Comparison of ENCODE assay signal across 10 cellular contexts in genomic region chr3:196620228-196620627, GRCh38. TPM values are rescaled to one million over a fixed set of nuclear protein-coding genes. Genes with fewer than 3 reads are reported as not detected.
DNase-seq lines count a peak whose midpoint lies in the region; ATAC-seq, FAIRE-seq and TF ChIP-seq lines count a peak whose summit lies in the region.
"Had no signal": no experiment of that assay in that cellular context is flagged by ENCODE, and none has a peak within 500 bp of the region (broad histone marks: within the 10 kb centered on the region; RNA-seq: fewer than 3 reads in every experiment).

No MANE protein-coding gene starts in this region.

- DNase-seq in ELR (ENCODE audit: low read depth): peak; percentile 55
- DNase-seq in activated T-cell treated with anti-CD3 and anti-CD28 coated beads, Interleukin-2, amount 50 U/mL, for 48 hours: peak; percentile 59 to 65
- DNase-seq in lower lobe of right lung: peak; percentile 70
- DNase-seq in NCI-H1694 (lab: John Stamatoyannopoulos, UW): no peak
- no peak for DNase-seq in activated CD8-positive, alpha-beta memory T cell treated with anti-CD3 and anti-CD28 coated beads, Interleukin-2, amount 50 U/mL, for 48 hours
- DNase-seq in kidney: no peak
- DNase-seq: NCI-H2171 had no signal

- no peaks in the 10 kb centered on the region for H3K9me3 ChIP-seq in lower lobe of right lung
- H3K9me3 ChIP-seq in kidney (ENCODE audit: control insufficient read depth in 1 of 2, low read length in 2 of 2): no peaks in the 10 kb centered on the region

- peak; percentile 83 for ATAC-seq in HG02870 (IDR thresholded peaks at IDR 0.05; ENCODE audit: unreplicated experiment)
- ATAC-seq in lower lobe of right lung: peak; percentile 52 to 70
- no peak for ATAC-seq in GM18511 (IDR thresholded peaks at IDR 0.05; ENCODE audit: unreplicated experiment)

- H3K36me3 ChIP-seq in lower lobe of right lung: no peaks in the 10 kb centered on the region
- H3K36me3 ChIP-seq in kidney (ENCODE audit: control insufficient read depth in 1 of 2, insufficient read depth in 2 of 2, low read length in 2 of 2): no peaks in the 10 kb centered on the region

- H3K27ac ChIP-seq in lower lobe of right lung (peak overlapping the region; percentile 74), kidney (ENCODE audit: low read depth in 2 of 2, low read length in 2 of 2) (no peak overlapping the region)

- H3K4me1 ChIP-seq in lower lobe of right lung (peaks cover 51% of the 10 kb centered on the region), kidney (ENCODE audit: control insufficient read depth in 1 of 2, insufficient read depth in 1 of 2, low read depth in 1 of 2, low read length in 2 of 2) (no peaks in the 10 kb centered on the region)

- no peaks in the 10 kb centered on the region for H3K27me3 ChIP-seq in lower lobe of right lung (ENCODE audit: low read depth)

- no peak overlapping the region for H3K9ac ChIP-seq in kidney (ENCODE audit: low read length in 2 of 2)

- no peak overlapping the region for H3K4me3 ChIP-seq in lower lobe of right lung
- H3K4me3 ChIP-seq in kidney (ENCODE audit: low read length in 2 of 2): no peak overlapping the region

- intact Hi-C loops in lower lobe of right lung (cut with DNase I) (no loop called here), kidney (cut with DNase I) (no loop called here)

- FAIRE-seq in kidney (lab: Jason Lieb, UNC): no peak

- TF ChIP-seq CTCF in lower lobe of right lung (IDR thresholded peaks at IDR 0.05) (no peak), kidney (IDR thresholded peaks at IDR 0.05; ENCODE audit: borderline replicate concordance, extremely low read depth, insufficient read depth) (no peak)

RNA-seq across cellular contexts. Expression of gene NRROS, which starts 19.3 kb away (rescaled TPM):
- total RNA-seq in lower lobe of right lung (20.7 TPM), kidney (11.6 TPM)
- 2.0 TPM for polyA plus RNA-seq in kidney (ENCODE audit: insufficient read depth, low read depth, low replicate concordance)
- polyA plus RNA-seq: neural cell had no signal

RNA-seq across cellular contexts. Expression of gene FBXO45, which starts 51.8 kb away (rescaled TPM):
- total RNA-seq in lower lobe of right lung (7.3 TPM), kidney (7.0 TPM)
- 2.5 TPM for polyA plus RNA-seq in kidney (ENCODE audit: insufficient read depth, low read depth, low replicate concordance)

RNA-seq across cellular contexts. Expression of gene WDR53, which starts 51.9 kb away (rescaled TPM):
- total RNA-seq in lower lobe of right lung (9.5 TPM), kidney (12.3 TPM)
- 9.0 TPM for polyA plus RNA-seq in kidney (ENCODE audit: insufficient read depth, low read depth, low replicate concordance)

Comparison
In these comparisons a context has a peak if more than half of its experiments do, and no peak if none do; other contexts are left out.
1. DNase-seq: peak in ELR (single experiment), activated T-cell treated with anti-CD3 and anti-CD28 coated beads, Interleukin-2, amount 50 U/mL, for 48 hours (2 of 2) and lower lobe of right lung (single experiment); none in NCI-H1694 (single experiment), activated CD8-positive, alpha-beta memory T cell treated with anti-CD3 and anti-CD28 coated beads, Interleukin-2, amount 50 U/mL, for 48 hours (single experiment) and kidney (single experiment).